Comparison of ENCODE assay signal across 8 cellular contexts in genomic region chr1:192538407-192539311, GRCh38. TPM values are rescaled to one million over a fixed set of nuclear protein-coding genes. Genes with fewer than 3 reads are reported as not detected.
DNase-seq lines count a peak whose midpoint lies in the region; ATAC-seq, FAIRE-seq and TF ChIP-seq lines count a peak whose summit lies in the region.

No MANE protein-coding gene starts in this region.

- peaks cover 14% of the 10 kb centered on the region for H3F3A ChIP-seq in GM23248 (ENCODE audit: insufficient read depth)

- no peaks in the 10 kb centered on the region for H3K79me1 ChIP-seq in H1 (ENCODE audit: low read depth, low read length)

- H3K9me3 ChIP-seq in GM23248 (ENCODE audit: low read depth) (no peaks in the 10 kb centered on the region), H1 (ENCODE audit: insufficient read depth in 2 of 2, low read depth in 1 of 2, low read length in 1 of 2) (no peaks in the 10 kb centered on the region), skeletal muscle satellite cell (replicated peaks; ENCODE audit: low read length) (no peaks in the 10 kb centered on the region)

- H3K14ac ChIP-seq in H1 (ENCODE audit: insufficient read length), result no peak overlapping the region

- H2BK5ac ChIP-seq in H1 (ENCODE audit: low read depth, low read length), result no peak overlapping the region

- in situ Hi-C loops in GM23248 (cut with MboI), result no loop called here

- no peak for FAIRE-seq in H1 (lab: Jason Lieb, UNC)

- H4K91ac ChIP-seq in H1 (replicated peaks; ENCODE audit: insufficient read length, low read length), result no peak overlapping the region

- no peak overlapping the region for H4K8ac ChIP-seq in H1 (ENCODE audit: extremely low read depth, insufficient read depth, low read length)

- H3K27ac ChIP-seq in GM23248 (peak overlapping the region; percentile 91), H1 (ENCODE audit: low read depth, low read length) (no peak overlapping the region; the same call in 1 of the 2 replicates)

- no peaks in the 10 kb centered on the region for H3K23me2 ChIP-seq in H1 (ENCODE audit: low read depth, low read length)

- H4K20me1 ChIP-seq in GM23248 (ENCODE audit: insufficient read depth), result no peaks in the 10 kb centered on the region
- H4K20me1 ChIP-seq in H1 (replicated peaks in 1 of 2; ENCODE audit: control insufficient read depth in 1 of 2, insufficient read depth in 2 of 2, low read length in 2 of 2), result no peaks in the 10 kb centered on the region

- peak; percentile 26 for DNase-seq in GM23248
- DNase-seq in M059J (ENCODE audit: low read depth), result peak; percentile 47
- no peak for DNase-seq in H1 (ENCODE audit: low read depth in 1 of 2, low spot score in 2 of 2)
- DNase-seq in stimulated activated CD4-positive, alpha-beta T cell treated with anti-CD3 and anti-CD28 coated beads, Interleukin-2, amount 100 ng/mL, for 24 hours, result no peak
- no peak for DNase-seq in NOMO-1 (lab: John Stamatoyannopoulos, UW; ENCODE audit: unreplicated experiment in 2 of 2)
- no peak for DNase-seq in activated effector memory CD4-positive, alpha-beta T cell treated with anti-CD3 and anti-CD28 coated beads, Interleukin-2, amount 50 U/mL, for 16 hours

- H2BK12ac ChIP-seq in H1 (ENCODE audit: low read depth, low read length), result no peak overlapping the region; the same call in 1 of the 2 replicates

- TF ChIP-seq RAD21 in H1 (IDR thresholded peaks at IDR 0.05 in 1 of 2, conservative IDR thresholded peaks at IDR 0.05 in 1 of 2; ENCODE audit: low read depth in 2 of 2, low read length in 2 of 2), result no peak

- H2BK20ac ChIP-seq in H1 (ENCODE audit: low read length), result no peak overlapping the region

- H3K56ac ChIP-seq in H1 (replicated peaks; ENCODE audit: insufficient read length, low read depth, low read length), result no peak overlapping the region

- no peak overlapping the region for H2BK120ac ChIP-seq in H1 (replicated peaks; ENCODE audit: low read depth, low read length)

- no peak overlapping the region for H2AK5ac ChIP-seq in H1 (ENCODE audit: low read depth, low read length)

- TF ChIP-seq EP300 in H1 (IDR thresholded peaks at IDR 0.05; ENCODE audit: borderline replicate concordance in 1 of 2, low read depth in 2 of 2, low read length in 2 of 2), result no peak

- H3K9me2 ChIP-seq in GM23248 (ENCODE audit: insufficient read depth), result no peaks in the 10 kb centered on the region

- ATAC-seq in GM18508 (IDR thresholded peaks at IDR 0.05; ENCODE audit: insufficient read depth, unreplicated experiment), result peak; percentile 79

- H4K5ac ChIP-seq in H1 (ENCODE audit: insufficient read length, low read depth, low read length), result no peak overlapping the region

- H3K27me3 ChIP-seq in GM23248 (replicated peaks; ENCODE audit: insufficient read depth) (no peaks in the 10 kb centered on the region), H1 (replicated peaks in 1 of 4; ENCODE audit: control insufficient read depth in 3 of 4, extremely low read depth in 1 of 4, insufficient read depth in 3 of 4, low read length in 3 of 4) (no peaks in the 10 kb centered on the region), skeletal muscle satellite cell (ENCODE audit: control insufficient read depth, insufficient read depth, low read length) (no peaks in the 10 kb centered on the region)

- H3K79me2 ChIP-seq in GM23248 (ENCODE audit: insufficient read depth), result no peaks in the 10 kb centered on the region
- no peaks in the 10 kb centered on the region for H3K79me2 ChIP-seq in H1 (ENCODE audit: control insufficient read depth in 1 of 2, insufficient read depth in 2 of 2, low read length in 2 of 2)

- H3K4me2 ChIP-seq in GM23248 (ENCODE audit: unreplicated experiment) (peak overlapping the region; percentile 14), H1 (ENCODE audit: insufficient read depth in 1 of 2, low read depth in 2 of 2, low read length in 2 of 2) (no peak overlapping the region), skeletal muscle satellite cell (ENCODE audit: low read length) (no peak overlapping the region)

- no peak for TF ChIP-seq POLR2A in H1 (IDR thresholded peaks at IDR 0.05; ENCODE audit: control extremely low read depth in 1 of 2, low read depth in 2 of 2, low read length in 2 of 2)

- no peak overlapping the region for H3K4ac ChIP-seq in H1 (replicated peaks; ENCODE audit: insufficient read length, low read depth, low read length)

- H3K4me3 ChIP-seq in GM23248 (no peak overlapping the region), H1 (ENCODE audit: extremely low read depth in 1 of 4, insufficient read depth in 2 of 4, low read depth in 3 of 4, low read length in 4 of 4) (no peak overlapping the region), skeletal muscle satellite cell (ENCODE audit: low read length) (no peak overlapping the region)

- WGBS in GM23248 (ENCODE audit: low coverage in 1 of 2, low lambda C conversion rate in 2 of 2, missing lambda C conversion rate in 2 of 2), 2 experiments, result 57 to 58% methylated on average over 3 of the region's 3 CpGs
- WGBS in H1 (ENCODE audit: extremely low coverage in 1 of 2, insufficient coverage in 1 of 2, insufficient read length in 1 of 2, insufficient replicate concordance in 2 of 2, low coverage in 1 of 2, low lambda C conversion rate in 2 of 2, missing lambda C conversion rate in 1 of 2), 2 experiments, result 85% methylated on average over 3 of the region's 3 CpGs; no CpG with 5 or more reads in 1 of the 2 experiments

- peaks cover 17% of the 10 kb centered on the region for H3K4me1 ChIP-seq in GM23248 (ENCODE audit: insufficient read depth)
- no peaks in the 10 kb centered on the region; a peak in 1 of 7 replicates for H3K4me1 ChIP-seq in H1 (replicated peaks in 1 of 4; ENCODE audit: control insufficient read depth in 3 of 4, insufficient read depth in 4 of 4, low read length in 3 of 4)
- H3K4me1 ChIP-seq in skeletal muscle satellite cell (ENCODE audit: control insufficient read depth, insufficient read depth, low read length), result peaks cover 19% of the 10 kb centered on the region

- H3K9ac ChIP-seq in GM23248, result peak overlapping the region; percentile 82
- no peak overlapping the region for H3K9ac ChIP-seq in H1 (replicated peaks in 1 of 4; ENCODE audit: extremely low read depth in 1 of 4, low read depth in 3 of 4, low read length in 3 of 4)
- H3K9ac ChIP-seq in skeletal muscle satellite cell (ENCODE audit: low read depth, low read length), result peak overlapping the region; percentile 84

- no peak overlapping the region for H3K23ac ChIP-seq in H1 (ENCODE audit: insufficient read length)

- H3K36me3 ChIP-seq in GM23248 (ENCODE audit: low read depth), result no peaks in the 10 kb centered on the region
- no peaks in the 10 kb centered on the region for H3K36me3 ChIP-seq in H1 (ENCODE audit: control insufficient read depth in 2 of 4, insufficient read depth in 4 of 4, low read length in 3 of 4)
- H3K36me3 ChIP-seq in skeletal muscle satellite cell (ENCODE audit: insufficient read depth, low read length), result no peaks in the 10 kb centered on the region

- H2AFZ ChIP-seq in GM23248, result peak overlapping the region; percentile 48
- peak overlapping the region; percentile 24; the same call in 1 of the 2 replicates for H2AFZ ChIP-seq in H1 (ENCODE audit: low read length)

- no peak overlapping the region for H2BK15ac ChIP-seq in H1 (ENCODE audit: low read length)

- H3K18ac ChIP-seq in H1 (ENCODE audit: extremely low read depth, low read length), result no peak overlapping the region

- POLR2A ChIA-PET in H1 (lab: Charles Lee; ENCODE audit: partially characterized antibody), result no interaction called here

- CTCF ChIA-PET in H1 (lab: Charles Lee; ENCODE audit: partially characterized antibody), result no interaction called here

- TF ChIP-seq CTCF in H1 (IDR thresholded peaks at IDR 0.05; ENCODE audit: control extremely low read depth in 1 of 3, insufficient read depth in 1 of 3, low read depth in 1 of 3, low read length in 3 of 3), result no peak

TF ChIP-seq in H1, 55 proteins besides CTCF, POLR2A, EP300 and RAD21:
- no peak for TF ChIP-seq SP1 (IDR thresholded peaks at IDR 0.05; ENCODE audit: low read depth, low read length)
- no peak for TF ChIP-seq SIX5 (IDR thresholded peaks at IDR 0.05; ENCODE audit: low read depth, low read length)
- no peak for TF ChIP-seq TAF7 (optimal IDR thresholded peaks at IDR 0.05; ENCODE audit: borderline replicate concordance, low read depth, low read length)

RNA-seq across cellular contexts. Expression of gene RGS1, which starts 36.9 kb away (rescaled TPM):
- total RNA-seq in GM23248 (2014; rRNA removed; shearing (Covaris generic)), result not detected in 2 replicates
- polyA plus RNA-seq in GM23248 (2016; fragmentation: Nextera tagmentation; extraction: Ambion mirVana), result not detected in 2 replicates
- total RNA-seq in M059J (2014; rRNA removed; shearing (Covaris generic)), result not detected in 2 replicates
- not detected in 2 replicates for total RNA-seq in H1 (2021; fragmentation: NEBNext Ultra II Directional; extraction: Animal tissue kit (Norgen Biotek cat#: 25700))
- not detected in 2 replicates for polyA plus RNA-seq in H1 (2011; rRNA removed)
- not detected for polyA plus RNA-seq in H1 (2011; cell fraction: cytosol; rRNA removed)
- not detected for polyA plus RNA-seq in H1 (2011; cell fraction: nucleus; rRNA removed)
- polyA plus RNA-seq in H1 (2012, experiment 1 of 2), result not detected in 4 replicates
- polyA plus RNA-seq in H1 (2012, experiment 2 of 2), result not detected
- polyA plus RNA-seq in H1 (2013, experiment 1 of 2), result not detected
- polyA plus RNA-seq in H1 (2013, experiment 2 of 2), result not detected
- not detected in 2 replicates for polyA minus RNA-seq in H1 (2011; rRNA and poly(A)+ RNA removed)
- polyA minus RNA-seq in H1 (2011; cell fraction: cytosol; rRNA and poly(A)+ RNA removed), result not detected
- polyA minus RNA-seq in H1 (2011; cell fraction: nucleus; rRNA and poly(A)+ RNA removed), result not detected
- total RNA-seq in skeletal muscle satellite cell (2012; rRNA removed), result not detected in 2 replicates

Comparison
In these comparisons a context has a peak if more than half of its experiments do, and no peak if none do; other contexts are left out.
1. DNase-seq: peak in GM23248 (single experiment) and M059J (single experiment); none in H1 (0 of 2), stimulated activated CD4-positive, alpha-beta T cell treated with anti-CD3 and anti-CD28 coated beads, Interleukin-2, amount 100 ng/mL, for 24 hours (0 of 2), NOMO-1 (0 of 2) and activated effector memory CD4-positive, alpha-beta T cell treated with anti-CD3 and anti-CD28 coated beads, Interleukin-2, amount 50 U/mL, for 16 hours (single experiment).
2. H3K9ac ChIP-seq: peak in GM23248 (single experiment) and skeletal muscle satellite cell (single experiment); none in H1 (0 of 4).